In the genomic region with DNA sequence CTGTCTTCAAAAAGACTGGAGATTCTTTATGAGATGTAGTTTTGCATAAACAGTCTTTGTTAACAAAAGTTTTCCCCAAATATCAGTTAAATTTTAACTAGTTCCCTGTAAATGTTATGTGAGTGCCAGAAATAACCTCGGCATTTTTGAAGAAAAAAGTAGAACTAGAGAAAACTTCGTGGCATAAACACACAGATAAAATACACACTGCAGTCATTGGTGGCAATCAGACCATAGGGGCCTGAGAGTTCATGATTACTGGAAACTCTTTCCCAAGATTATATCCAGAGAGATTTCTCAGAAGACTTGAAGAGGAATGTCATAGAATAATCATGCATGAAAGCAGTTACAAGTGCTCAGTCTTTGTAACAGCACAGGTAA, we compare ENCODE assay signal across 16 cellular contexts.
"Had no signal": no experiment of that assay in that cellular context is flagged by ENCODE, and none has a peak within 500 bp of the region (broad histone marks: within the 10 kb centered on the region; RNA-seq: fewer than 3 reads in every experiment).

No MANE protein-coding gene starts in this region.

- H3K27me3 ChIP-seq: esophagus muscularis mucosa, sigmoid colon had no signal

- H3K4me1 ChIP-seq: esophagus muscularis mucosa, prostate gland, sigmoid colon had no signal

- DNase-seq: activated CD4-positive, alpha-beta memory T cell treated with anti-CD3 and anti-CD28 coated beads, Interleukin-2, amount 10 ng/mL, durations not matched to agents 7 days and 5 days; activated CD4-positive, alpha-beta T cell treated with anti-CD3 and anti-CD28 coated beads for 4 hours; activated effector memory CD4-positive, alpha-beta T cell treated with anti-CD3 and anti-CD28 coated beads, Interleukin-2, amount 50 U/mL, for 16 hours; activated T-cell treated with anti-CD3 and anti-CD28 coated beads, Interleukin-2, amount 50 U/mL, for 48 hours; hippocampal formation; natural killer cell; sigmoid colon; stimulated activated CD4-positive, alpha-beta T cell treated with anti-CD3 and anti-CD28 coated beads, Interleukin-12 subunit alpha, Interleukin-12 subunit beta, amount 100 ng/mL, for 4 hours; stimulated activated CD4-positive, alpha-beta T cell treated with anti-CD3 and anti-CD28 coated beads, Interleukin-2, amount 100 ng/mL, for 24 hours; T-helper 2 cell had no signal

- ATAC-seq: activated naive CD4-positive, alpha-beta T cell treated with anti-CD3 and anti-CD28 coated beads, Interleukin-2, amount 50 U/mL, for 72 hours; natural killer cell; stimulated activated effector memory CD8-positive, alpha-beta T cell treated with anti-CD3 and anti-CD28 coated beads, Interleukin-12 subunit alpha, Interleukin-12 subunit beta, amount 100 ng/mL, for 72 hours; WTC11 had no signal

- H3K9me3 ChIP-seq: esophagus muscularis mucosa, mucosa of descending colon, prostate gland, sigmoid colon had no signal

- H3K36me3 ChIP-seq: esophagus muscularis mucosa, prostate gland, sigmoid colon had no signal

- H3K27ac ChIP-seq: esophagus muscularis mucosa, prostate gland, sigmoid colon had no signal

- H3K4me3 ChIP-seq: mucosa of descending colon, prostate gland, sigmoid colon had no signal
